Comparison of ENCODE assay signal across 27 cellular contexts in genomic region chr11:6799402-6799801, GRCh38. TPM values are rescaled to one million over a fixed set of nuclear protein-coding genes. Genes with fewer than 3 reads are reported as not detected.
A peak's percentile ranks its signal among the peaks of the same experiment; 100 is the strongest.
DNase-seq lines count a peak whose midpoint lies in the region; ATAC-seq, FAIRE-seq and TF ChIP-seq lines count a peak whose summit lies in the region.
"Had no signal": no experiment of that assay in that cellular context is flagged by ENCODE, and none has a peak within 500 bp of the region (broad histone marks: within the 10 kb centered on the region; RNA-seq: fewer than 3 reads in every experiment).

TSS of gene OR6A2 (minus strand) at chr11:6799689. CDS start at chr11:6795708, 3,981 bp downstream.

- peaks cover 3% of the 10 kb centered on the region for H3K27me3 Mint-ChIP-seq in GM23338 (ENCODE audit: insufficient read depth, low read depth, poor library complexity)
- H3K27me3 Mint-ChIP-seq in WTC11 (ENCODE audit: low read depth): peaks cover 4% of the 10 kb centered on the region; the same call in 1 of the 2 replicates
- no peaks in the 10 kb centered on the region for H3K27me3 Mint-ChIP-seq in activated CD8-positive, alpha-beta T cell treated with anti-CD3 and anti-CD28 coated beads for 36 hours
- H3K27me3 Mint-ChIP-seq: CD4-positive, alpha-beta T cell had no signal

- peaks cover 18% of the 10 kb centered on the region for H3K36me3 Mint-ChIP-seq in GM23338 (ENCODE audit: low read depth)
- peaks cover 19% of the 10 kb centered on the region for H3K36me3 Mint-ChIP-seq in WTC11
- H3K36me3 Mint-ChIP-seq in activated CD8-positive, alpha-beta T cell treated with anti-CD3 and anti-CD28 coated beads for 36 hours (ENCODE audit: low read depth): no peaks in the 10 kb centered on the region
- H3K36me3 Mint-ChIP-seq: activated naive CD4-positive, alpha-beta T cell treated with anti-CD3 and anti-CD28 coated beads, Interleukin-2, amount 10 ng/mL, durations not matched to agents 7 days and 5 days had no signal

- H4K8ac ChIP-seq in IMR-90 (ENCODE audit: low read depth in 2 of 2, low read length in 2 of 2): no peak within 1 kb of the TSS

- H3K4me1 Mint-ChIP-seq in GM23338 (peaks cover 9% of the 10 kb centered on the region), WTC11 (peaks cover 15% of the 10 kb centered on the region)
- no peaks in the 10 kb centered on the region for H3K4me1 Mint-ChIP-seq in activated CD8-positive, alpha-beta T cell treated with anti-CD3 and anti-CD28 coated beads for 36 hours (ENCODE audit: low read depth)
- H3K4me1 Mint-ChIP-seq: activated naive CD4-positive, alpha-beta T cell treated with anti-CD3 and anti-CD28 coated beads, Interleukin-2, amount 10 ng/mL, durations not matched to agents 7 days and 5 days; stimulated activated naive B cell treated with anti-CD40 and anti-IgM and Interleukin-4, amounts not matched to agents 10 μg/mL and 1 μg/mL and 100 μg/mL, for 72 hours; T-cell had no signal

- H3K4me1 ChIP-seq in GM23338 (ENCODE audit: insufficient read depth): no peaks in the 10 kb centered on the region; the same call in 1 of the 2 replicates
- H3K4me1 ChIP-seq in IMR-90 (ENCODE audit: control insufficient read depth, insufficient read depth, low read length): no peaks in the 10 kb centered on the region
- H3K4me1 ChIP-seq: lower lobe of right lung had no signal

- no CpG with 5 or more reads among the region's 1 CpG for whole genome bisulfite sequencing in IMR-90 (ENCODE audit: extremely low coverage in 2 of 2, insufficient read length in 1 of 2), 2 experiments

- H3K14ac ChIP-seq in IMR-90 (replicated peaks; ENCODE audit: low read depth, low read length): no peak within 1 kb of the TSS

- H3K27ac Mint-ChIP-seq in GM23338 (no peak within 1 kb of the TSS), WTC11 (no peak within 1 kb of the TSS)
- H3K27ac Mint-ChIP-seq in activated CD8-positive, alpha-beta T cell treated with anti-CD3 and anti-CD28 coated beads for 36 hours: no peak within 1 kb of the TSS
- H3K27ac Mint-ChIP-seq: activated naive CD4-positive, alpha-beta T cell treated with anti-CD3 and anti-CD28 coated beads, Interleukin-2, amount 10 ng/mL, durations not matched to agents 7 days and 5 days; activated T-cell treated with anti-CD3 and anti-CD28 coated beads, Interleukin-2, amount 50 U/mL, for 72 hours; CD4-positive, alpha-beta T cell; stimulated activated naive B cell treated with anti-CD40 and anti-IgM and Interleukin-4, amounts not matched to agents 10 μg/mL and 1 μg/mL and 100 μg/mL, for 72 hours; T-cell had no signal

- dilution Hi-C loops in IMR-90 (cut with HindIII; ENCODE audit: low sequenced_read_pairs, unreplicated experiment): no loop called here

- no peaks in the 10 kb centered on the region for H3K9me3 ChIP-seq in IMR-90 (ENCODE audit: control insufficient read depth, insufficient read depth, low read length)

- no peaks in the 10 kb centered on the region for H3F3A ChIP-seq in GM23338 (replicated peaks; ENCODE audit: low read depth)

- no peak within 1 kb of the TSS for H4K5ac ChIP-seq in IMR-90 (ENCODE audit: low read depth, low read length)

- H3K9me3 Mint-ChIP-seq in GM23338: peaks cover 26% of the 10 kb centered on the region
- H3K9me3 Mint-ChIP-seq in WTC11: peaks cover 31% of the 10 kb centered on the region
- H3K9me3 Mint-ChIP-seq in activated CD8-positive, alpha-beta T cell treated with anti-CD3 and anti-CD28 coated beads for 36 hours: peaks cover 11% of the 10 kb centered on the region

- no peak within 1 kb of the TSS for H3K4ac ChIP-seq in IMR-90 (ENCODE audit: low read depth, low read length)

- H3K36me3 ChIP-seq in GM23338 (ENCODE audit: insufficient read depth): no peaks in the 10 kb centered on the region
- no peaks in the 10 kb centered on the region for H3K36me3 ChIP-seq in IMR-90 (ENCODE audit: control insufficient read depth, insufficient read depth, low read length)
- H3K36me3 ChIP-seq in bronchial epithelial cell (ENCODE audit: control insufficient read depth, insufficient read depth, low read length): no peaks in the 10 kb centered on the region
- H3K36me3 ChIP-seq: lower lobe of right lung had no signal

- H3K9me1 ChIP-seq in IMR-90 (ENCODE audit: insufficient read depth, low read length): no peaks in the 10 kb centered on the region

- no peaks in the 10 kb centered on the region for H3K79me1 ChIP-seq in IMR-90 (ENCODE audit: low read depth in 1 of 2, low read length in 2 of 2)

- H3K79me2 ChIP-seq in GM23338 (replicated peaks; ENCODE audit: insufficient read depth): no peaks in the 10 kb centered on the region

- CTCF ChIA-PET in IMR-90 (lab: Yijun Ruan, JAX): interaction anchor here (2.9 kb wide), 1 partner anchor 13 kb away, joined by 7 read pairs; no protein-coding TSS in a partner anchor
- CTCF ChIA-PET in WTC11 (lab: Charles Lee): interaction anchor here (2.8 kb wide), 1 partner anchor 13 kb away, joined by 14 read pairs; no protein-coding TSS in a partner anchor
- CTCF ChIA-PET in activated CD8-positive, alpha-beta T cell treated with anti-CD3 and anti-CD28 coated beads for 36 hours (lab: Charles Lee): interaction anchor here (0.9 kb wide), 1 partner anchor 13 kb away, joined by 4 read pairs; no protein-coding TSS in a partner anchor

- H2AFZ ChIP-seq in GM23338: no peak within 1 kb of the TSS
- no peak within 1 kb of the TSS for H2AFZ ChIP-seq in IMR-90 (replicated peaks; ENCODE audit: low read length, poor library complexity)

- ATAC-seq in GM23338 (no peak), IMR-90 (ENCODE audit: low read depth) (no peak), WTC11 (no peak)
- ATAC-seq in activated CD8-positive, alpha-beta T cell treated with anti-CD3 and anti-CD28 coated beads for 36 hours: no peak
- ATAC-seq: activated T-cell treated with anti-CD3 and anti-CD28 coated beads, Interleukin-2, amount 50 U/mL, for 72 hours; lower lobe of right lung; stimulated activated naive B cell treated with anti-CD40 and anti-IgM and Interleukin-4, amounts not matched to agents 10 μg/mL and 1 μg/mL and 100 μg/mL, for 72 hours; T-cell had no signal

- H2BK120ac ChIP-seq in IMR-90 (ENCODE audit: low read depth, low read length): no peak within 1 kb of the TSS

- H3K27me3 ChIP-seq in GM23338 (ENCODE audit: insufficient read depth): no peaks in the 10 kb centered on the region
- no peaks in the 10 kb centered on the region for H3K27me3 ChIP-seq in IMR-90 (ENCODE audit: control insufficient read depth, insufficient read depth, low read length)
- H3K27me3 ChIP-seq in bronchial epithelial cell (ENCODE audit: control insufficient read depth, insufficient read depth, low read length): no peaks in the 10 kb centered on the region

- H4K20me1 ChIP-seq in GM23338 (replicated peaks; ENCODE audit: insufficient read depth) (no peaks in the 10 kb centered on the region), IMR-90 (ENCODE audit: insufficient read depth, low read length) (no peaks in the 10 kb centered on the region)

- no peak within 1 kb of the TSS for H2AK9ac ChIP-seq in IMR-90 (replicated peaks; ENCODE audit: low read depth, low read length, poor library complexity)

- no peak within 1 kb of the TSS for H3K56ac ChIP-seq in IMR-90 (ENCODE audit: extremely low read depth, insufficient read depth, low read length)

- H3K23ac ChIP-seq in IMR-90 (ENCODE audit: low read depth, low read length): no peak within 1 kb of the TSS

- FAIRE-seq in bronchial epithelial cell (lab: Jason Lieb, UNC): no peak
- FAIRE-seq: frontal cortex, keratinocyte had no signal

- no peak within 1 kb of the TSS for H2BK20ac ChIP-seq in IMR-90 (ENCODE audit: low read depth, low read length)

- no peak for TF ChIP-seq RAD21 in IMR-90 (IDR thresholded peaks at IDR 0.05; ENCODE audit: low read length)

- in situ Hi-C loops in IMR-90 (cut with MboI; ENCODE audit: low sequenced_read_pairs): no loop called here

- TF ChIP-seq CTCF in GM23338 (conservative IDR thresholded peaks at IDR 0.05; ENCODE audit: low read depth in 2 of 2): no peak
- TF ChIP-seq CTCF in IMR-90 (conservative IDR thresholded peaks at IDR 0.05; ENCODE audit: low read depth, low read length): no peak
- TF ChIP-seq CTCF in bronchial epithelial cell (IDR thresholded peaks at IDR 0.05; ENCODE audit: insufficient read depth, low read length, severe bottlenecking): no peak
- no peak for TF ChIP-seq CTCF in WTC11 (IDR thresholded peaks at IDR 0.05)
- no peak for TF ChIP-seq CTCF in activated CD8-positive, alpha-beta T cell treated with anti-CD3 and anti-CD28 coated beads for 36 hours (IDR thresholded peaks at IDR 0.05)

- no TSS peak for BruUV-seq in IMR-90 (replicated peaks; lab: Mats Ljungman, UMichigan)

- no peak within 1 kb of the TSS for H2BK5ac ChIP-seq in IMR-90 (ENCODE audit: low read depth, low read length, poor library complexity, severe bottlenecking)

- no peak within 1 kb of the TSS for H3K18ac ChIP-seq in IMR-90 (ENCODE audit: low read depth, low read length)

- H3K27ac ChIP-seq in GM23338 (ENCODE audit: low read depth) (peak within 1 kb of the TSS; percentile 80), IMR-90 (ENCODE audit: insufficient read depth, low read length) (no peak within 1 kb of the TSS)
- H3K27ac ChIP-seq: HL-60, lower lobe of right lung had no signal

- no peak within 1 kb of the TSS for H2AK5ac ChIP-seq in IMR-90 (ENCODE audit: low read depth, low read length)

- no peak within 1 kb of the TSS for H3K9ac ChIP-seq in IMR-90 (ENCODE audit: low read depth, low read length)

- H3K4me3 ChIP-seq in GM23338 (no peak within 1 kb of the TSS), IMR-90 (ENCODE audit: insufficient read depth, low read depth, low read length) (no peak within 1 kb of the TSS), bronchial epithelial cell (ENCODE audit: low read depth, low read length) (no peak within 1 kb of the TSS)
- H3K4me3 ChIP-seq: lower lobe of right lung had no signal

- no peak within 1 kb of the TSS for H2BK15ac ChIP-seq in IMR-90 (ENCODE audit: low read depth, low read length)

- H3K4me2 ChIP-seq in GM23338 (no peak within 1 kb of the TSS), IMR-90 (ENCODE audit: low read depth, low read length) (no peak within 1 kb of the TSS)

- DNase-seq in GM23338 (ENCODE audit: low spot score) (no peak), IMR-90 (peak; percentile 47), bronchial epithelial cell (ENCODE audit: low read depth) (peak; percentile 47), non-pigmented ciliary epithelial cell (ENCODE audit: low read depth) (peak; percentile 15), NCI-H1694 (lab: John Stamatoyannopoulos, UW) (no peak), WTC11 (ENCODE audit: low spot score) (no peak)
- no peak for DNase-seq in activated CD8-positive, alpha-beta T cell treated with anti-CD3 and anti-CD28 coated beads for 36 hours
- no peak for DNase-seq in activated CD4-positive, CD25-positive, alpha-beta regulatory T cell treated with anti-CD3 and anti-CD28 coated beads, Interleukin-2, amount 50 U/mL, for 72 hours
- DNase-seq: activated CD4-positive, alpha-beta T cell treated with anti-CD3 and anti-CD28 coated beads for 4 hours; activated naive CD4-positive, alpha-beta T cell treated with anti-CD3 and anti-CD28 coated beads, Interleukin-2, amount 10 ng/mL, durations not matched to agents 7 days and 5 days; activated T-cell treated with anti-CD3 and anti-CD28 coated beads, Interleukin-2, amount 50 U/mL, for 72 hours; CD4-positive, alpha-beta T cell; DMS79; hypothalamus; KBM-7; lower lobe of right lung; NCI-H1048; NCI-H1930; NCI-H226; NCI-H774; SIG-M5; stimulated activated CD4-positive, alpha-beta T cell treated with anti-CD3 and anti-CD28 coated beads, Interleukin-2, amount 100 ng/mL, for 48 hours; stimulated activated naive B cell treated with anti-CD40 and anti-IgM and Interleukin-4, amounts not matched to agents 10 μg/mL and 1 μg/mL and 100 μg/mL, for 72 hours; T-cell had no signal

- POLR2A ChIA-PET in IMR-90 (lab: Charles Lee; ENCODE audit: unreplicated experiment): no interaction called here
- POLR2A ChIA-PET in WTC11 (lab: Charles Lee): no interaction called here
- POLR2A ChIA-PET in activated CD8-positive, alpha-beta T cell treated with anti-CD3 and anti-CD28 coated beads for 36 hours (lab: Charles Lee): no interaction called here

- TF ChIP-seq POLR2A in IMR-90 (IDR thresholded peaks at IDR 0.05; ENCODE audit: low read depth, low read length): no peak

- intact Hi-C loops in IMR-90 (cut with micrococcal nuclease): no loop called here
- intact Hi-C loops in activated CD8-positive, alpha-beta T cell treated with anti-CD3 and anti-CD28 coated beads for 36 hours (cut with micrococcal nuclease): no loop called here

- no peak within 1 kb of the TSS for H3K4me3 Mint-ChIP-seq in GM23338
- no peak within 1 kb of the TSS for H3K4me3 Mint-ChIP-seq in WTC11
- H3K4me3 Mint-ChIP-seq in activated CD8-positive, alpha-beta T cell treated with anti-CD3 and anti-CD28 coated beads for 36 hours: no peak within 1 kb of the TSS
- H3K4me3 Mint-ChIP-seq: activated naive CD4-positive, alpha-beta T cell treated with anti-CD3 and anti-CD28 coated beads, Interleukin-2, amount 10 ng/mL, durations not matched to agents 7 days and 5 days; activated T-cell treated with anti-CD3 and anti-CD28 coated beads, Interleukin-2, amount 50 U/mL, for 72 hours; CD4-positive, alpha-beta T cell; stimulated activated naive B cell treated with anti-CD40 and anti-IgM and Interleukin-4, amounts not matched to agents 10 μg/mL and 1 μg/mL and 100 μg/mL, for 72 hours; T-cell had no signal

- peaks cover 4% of the 10 kb centered on the region for H3K9me2 ChIP-seq in GM23338 (ENCODE audit: insufficient read depth)

- H4K91ac ChIP-seq in IMR-90 (ENCODE audit: insufficient read depth, low read depth, low read length): no peak within 1 kb of the TSS

RNA-seq across cellular contexts. Expression of gene OR6A2, which starts in this region (rescaled TPM):
- 0.97 and 1.7 TPM in 2 replicates for total RNA-seq in GM23338 (2014; rRNA removed; shearing (Covaris generic))
- 0.06 and 0.07 TPM in 2 replicates for polyA plus RNA-seq in GM23338 (2016; fragmentation: Nextera tagmentation; extraction: Ambion mirVana)
- 0.56 and 0.72 TPM in 2 replicates for total RNA-seq in IMR-90 (2012; rRNA removed)
- polyA plus RNA-seq in IMR-90 (2012; rRNA removed): 0.07 TPM in 1 of 2 replicates, not detected in the other
- polyA plus RNA-seq in IMR-90 (2012; cell fraction: cytosol; rRNA removed): not detected in 2 replicates
- polyA plus RNA-seq in IMR-90 (2012; cell fraction: nucleus; rRNA removed; ENCODE audit: low replicate concordance): 0.10 and 0.52 TPM in 2 replicates
- under 0.01 and 0.26 TPM in 2 replicates for total RNA-seq in bronchial epithelial cell
- 0.07 to 0.27 TPM (median 0.07 TPM) in 3 replicates for total RNA-seq in WTC11 (2021)
- under 1 TPM; 0.16 to 0.38 TPM for total RNA-seq in activated CD8-positive, alpha-beta T cell treated with anti-CD3 and anti-CD28 coated beads for 36 hours
- total RNA-seq: CD4-positive, alpha-beta T cell had no signal

Comparison
In these comparisons a context has a peak if more than half of its experiments do, and no peak if none do; other contexts are left out.
1. Peak in DNase-seq in IMR-90; RNA of the gene not detected or under 1 TPM.
2. Peak in DNase-seq in bronchial epithelial cell; RNA of the gene not detected or under 1 TPM.